ENCODE assay signal across 24 cellular contexts in genomic region chr18:73790582-73790981, GRCh38.
"Had no signal": no experiment of that assay in that cellular context is flagged by ENCODE, and none has a peak within 500 bp of the region (broad histone marks: within the 10 kb centered on the region; RNA-seq: fewer than 3 reads in every experiment).

No MANE protein-coding gene starts in this region.

- ATAC-seq: activated CD4-positive, alpha-beta T cell treated with anti-CD3 and anti-CD28 coated beads for 36 hours; activated CD8-positive, alpha-beta memory T cell treated with anti-CD3 and anti-CD28 coated beads, Interleukin-2, amount 10 ng/mL, durations not matched to agents 7 days and 5 days; activated CD8-positive, alpha-beta T cell treated with anti-CD3 and anti-CD28 coated beads, Interleukin-2, amount 10 ng/mL, durations not matched to agents 7 days and 5 days; effector memory CD8-positive, alpha-beta T cell; left colon; right lobe of liver; stimulated activated effector memory CD8-positive, alpha-beta T cell treated with anti-CD3 and anti-CD28 coated beads, Interleukin-12 subunit alpha, Interleukin-12 subunit beta, amount 100 ng/mL, for 72 hours had no signal

- H3K4me1 ChIP-seq: ascending aorta, esophagus squamous epithelium, right lobe of liver, uterus had no signal

- H3K9me3 ChIP-seq: ascending aorta, esophagus squamous epithelium, ovary, right lobe of liver, uterus had no signal

- H3K4me3 ChIP-seq: ascending aorta, coronary artery, esophagus squamous epithelium, ovary, right lobe of liver, skin epidermis, uterus had no signal

- DNase-seq: activated CD4-positive, alpha-beta T cell treated with anti-CD3 and anti-CD28 coated beads for 36 hours; activated CD4-positive, CD25-positive, alpha-beta regulatory T cell; activated CD8-positive, alpha-beta memory T cell treated with anti-CD3 and anti-CD28 coated beads, Interleukin-2, amount 10 ng/mL, durations not matched to agents 7 days and 5 days; activated CD8-positive, alpha-beta T cell treated with anti-CD3 and anti-CD28 coated beads, Interleukin-2, amount 10 ng/mL, durations not matched to agents 7 days and 5 days; activated naive CD4-positive, alpha-beta T cell treated with Interleukin-2 at 50 U/mL for 16 hours; activated naive CD8-positive, alpha-beta T cell treated with anti-CD3 and anti-CD28 coated beads for 36 hours; activated T-cell treated with anti-CD3 and anti-CD28 coated beads, Interleukin-2, amount 50 U/mL, for 48 hours; effector memory CD8-positive, alpha-beta T cell; esophagus squamous epithelium; head of caudate nucleus; hippocampal formation; kidney; left colon; naive B cell; nephron progenitor cell; ovary; right lobe of liver; stimulated activated CD4-positive, alpha-beta T cell treated with anti-CD3 and anti-CD28 coated beads, Interleukin-4, amount 100 ng/mL, for 24 hours; T-helper 1 cell; uterus had no signal

- H3K27ac ChIP-seq: ascending aorta, coronary artery, esophagus squamous epithelium, ovary, right lobe of liver, uterus had no signal

- H3K27me3 ChIP-seq: ascending aorta, esophagus squamous epithelium, ovary, right lobe of liver, uterus had no signal

- H3K36me3 ChIP-seq: ascending aorta, esophagus squamous epithelium, ovary, right lobe of liver, uterus had no signal
